ENCODE assay signal across 16 cellular contexts in the genomic region with DNA sequence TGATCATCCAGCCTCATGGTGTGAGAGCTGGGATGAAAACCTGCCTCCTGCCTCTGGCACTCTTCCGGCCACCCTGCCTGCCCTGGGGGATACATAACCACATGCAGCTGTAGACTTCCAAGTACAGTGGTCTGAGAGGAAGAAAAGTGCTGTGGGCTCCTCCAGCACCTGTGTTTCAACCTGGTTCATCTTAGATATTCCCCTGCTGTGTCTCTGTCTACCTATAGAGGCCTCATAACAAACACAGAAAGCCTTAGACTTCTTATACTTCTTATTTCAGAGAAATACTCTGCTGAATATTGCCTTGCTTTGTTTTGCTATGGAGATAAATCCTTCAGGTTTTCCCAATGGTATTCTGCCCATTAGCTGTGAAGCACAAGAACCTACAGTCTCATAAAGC. TPM values are rescaled to one million over a fixed set of nuclear protein-coding genes. Genes with fewer than 3 reads are reported as not detected.
A peak's percentile ranks its signal among the peaks of the same experiment; 100 is the strongest.
DNase-seq lines count a peak whose midpoint lies in the region; ATAC-seq and TF ChIP-seq lines count a peak whose summit lies in the region.
"Had no signal": no experiment of that assay in that cellular context is flagged by ENCODE, and none has a peak within 500 bp of the region (broad histone marks: within the 10 kb centered on the region; RNA-seq: fewer than 3 reads in every experiment).

No MANE protein-coding gene starts in this region.

- no peaks in the 10 kb centered on the region for H3K27me3 Mint-ChIP-seq in activated naive CD4-positive, alpha-beta T cell treated with anti-CD3 and anti-CD28 coated beads, Interleukin-2, amount 10 ng/mL, durations not matched to agents 7 days and 5 days
- H3K27me3 Mint-ChIP-seq in activated naive CD8-positive, alpha-beta T cell = no peaks in the 10 kb centered on the region

- DNase-seq in activated naive CD4-positive, alpha-beta T cell treated with anti-CD3 and anti-CD28 coated beads, Interleukin-2, amount 10 ng/mL, durations not matched to agents 7 days and 5 days = no peak
- DNase-seq in activated naive CD4-positive, alpha-beta T cell treated with Interleukin-2 at 50 U/mL for 16 hours = no peak
- DNase-seq in stomach (no peak), DMS114 treated with DMSO at 0.1 percent for 48 hours (lab: John Stamatoyannopoulos, UW; ENCODE audit: unreplicated experiment) (no peak), substantia nigra (lab: John Stamatoyannopoulos, UW) (no peak)
- DNase-seq: activated CD4-positive, CD25-positive, alpha-beta regulatory T cell treated with anti-CD3 and anti-CD28 coated beads, Interleukin-2, amount 50 U/mL, for 72 hours; activated gamma-delta T cell treated with Interleukin-2 at 50 U/mL for 16 hours; caudate nucleus; DMS153; NCI-H2081; NK-92 treated with Interleukin-12 subunit alpha and Interleukin-12 subunit beta, amount 100 ng/mL, for 24 hours had no signal

- peaks cover 25 to 82% (median 64%) of the 10 kb centered on the region in 4 donors for H3K4me1 ChIP-seq in stomach

- WGBS in stomach, 5 donors = 84 to 100% (median 94%) methylated on average over 1 of the region's 1 CpG

- H3K27ac ChIP-seq in KOPT-K1 (ENCODE audit: low read depth, low read length, poor library complexity, severe bottlenecking) = peak overlapping the region; percentile 95
- H3K27ac ChIP-seq in stomach = peak overlapping the region in 3 of 5 donors; percentile 62 to 69 (median 64)
- H3K27ac ChIP-seq in substantia nigra (ENCODE audit: low read depth, low read length, poor library complexity, severe bottlenecking) = no peak overlapping the region
- H3K27ac ChIP-seq: prostate gland, vagina had no signal

- H3K27ac Mint-ChIP-seq in activated naive CD4-positive, alpha-beta T cell treated with anti-CD3 and anti-CD28 coated beads, Interleukin-2, amount 10 ng/mL, durations not matched to agents 7 days and 5 days = peak overlapping the region; percentile 86
- H3K27ac Mint-ChIP-seq in activated naive CD8-positive, alpha-beta T cell = peak overlapping the region; percentile 96

- ATAC-seq in GM18858 (IDR thresholded peaks at IDR 0.05; ENCODE audit: unreplicated experiment) = no peak

- H3K4me3 ChIP-seq in stomach = no peak overlapping the region
- H3K4me3 ChIP-seq: prostate gland, vagina had no signal

- H3K36me3 Mint-ChIP-seq in activated naive CD4-positive, alpha-beta T cell treated with anti-CD3 and anti-CD28 coated beads, Interleukin-2, amount 10 ng/mL, durations not matched to agents 7 days and 5 days = peaks cover 65% of the 10 kb centered on the region
- peaks cover 5% of the 10 kb centered on the region for H3K36me3 Mint-ChIP-seq in activated naive CD8-positive, alpha-beta T cell

- H3K4me1 Mint-ChIP-seq in activated naive CD4-positive, alpha-beta T cell treated with anti-CD3 and anti-CD28 coated beads, Interleukin-2, amount 10 ng/mL, durations not matched to agents 7 days and 5 days = peaks cover 76% of the 10 kb centered on the region
- peaks cover 100% of the 10 kb centered on the region for H3K4me1 Mint-ChIP-seq in activated naive CD8-positive, alpha-beta T cell (ENCODE audit: low read depth)

- TF ChIP-seq CTCF in stomach (IDR thresholded peaks at IDR 0.05) = no peak

- H3K27me3 ChIP-seq in stomach = no peaks in the 10 kb centered on the region
- H3K27me3 ChIP-seq: vagina had no signal

- H3K36me3 ChIP-seq in KOPT-K1 (ENCODE audit: insufficient read depth, low read length) = no peaks in the 10 kb centered on the region; the same call in 1 of the 2 replicates
- H3K36me3 ChIP-seq in stomach = no peaks in the 10 kb centered on the region
- H3K36me3 ChIP-seq: prostate gland, vagina had no signal

- CTCF ChIA-PET in activated naive CD4-positive, alpha-beta T cell treated with anti-CD3 and anti-CD28 coated beads, Interleukin-2, amount 10 ng/mL, durations not matched to agents 7 days and 5 days (lab: Charles Lee) = interaction anchor here (0.8 to 10.1 kb wide), 8 partner anchors 15 to 75 kb away, joined by 3 to 121 read pairs (median 4); no protein-coding TSS in a partner anchor

- TF ChIP-seq POLR2A in stomach (IDR thresholded peaks at IDR 0.05) = no peak

- intact Hi-C loops in stomach (cut with DNase I; ENCODE audit: low total_unique reads) = no loop called here

- TF ChIP-seq EP300 in stomach (IDR thresholded peaks at IDR 0.05) = no peak

- peak overlapping the region; percentile 82 for H3K4me3 Mint-ChIP-seq in activated naive CD4-positive, alpha-beta T cell treated with anti-CD3 and anti-CD28 coated beads, Interleukin-2, amount 10 ng/mL, durations not matched to agents 7 days and 5 days
- H3K4me3 Mint-ChIP-seq in activated naive CD8-positive, alpha-beta T cell = peak overlapping the region; percentile 86

- H3K9me3 ChIP-seq in KOPT-K1 (ENCODE audit: insufficient read depth, low read length, poor library complexity, severe bottlenecking) (no peaks in the 10 kb centered on the region), stomach (no peaks in the 10 kb centered on the region)
- H3K9me3 ChIP-seq: prostate gland, vagina had no signal

- H3K9me3 Mint-ChIP-seq in activated naive CD4-positive, alpha-beta T cell treated with anti-CD3 and anti-CD28 coated beads, Interleukin-2, amount 10 ng/mL, durations not matched to agents 7 days and 5 days = no peaks in the 10 kb centered on the region
- H3K9me3 Mint-ChIP-seq in activated naive CD8-positive, alpha-beta T cell (ENCODE audit: low read depth) = no peaks in the 10 kb centered on the region

RNA-seq across cellular contexts. Expression of a gene that starts 19.6 kb away (rescaled TPM):
- total RNA-seq in stomach = 10 to 100 TPM in 3 of 5 donors, 1 to 10 TPM in 2; 1.2 to 37.1 (median 10.7) TPM
- 10 to 100 TPM in 2 of 3 donors, 1 to 10 TPM in 1; 9.6 to 18.4 (median 14.9) TPM for polyA plus RNA-seq in stomach
